ENCODE assay signal across 1 cellular context in the genomic region with DNA sequence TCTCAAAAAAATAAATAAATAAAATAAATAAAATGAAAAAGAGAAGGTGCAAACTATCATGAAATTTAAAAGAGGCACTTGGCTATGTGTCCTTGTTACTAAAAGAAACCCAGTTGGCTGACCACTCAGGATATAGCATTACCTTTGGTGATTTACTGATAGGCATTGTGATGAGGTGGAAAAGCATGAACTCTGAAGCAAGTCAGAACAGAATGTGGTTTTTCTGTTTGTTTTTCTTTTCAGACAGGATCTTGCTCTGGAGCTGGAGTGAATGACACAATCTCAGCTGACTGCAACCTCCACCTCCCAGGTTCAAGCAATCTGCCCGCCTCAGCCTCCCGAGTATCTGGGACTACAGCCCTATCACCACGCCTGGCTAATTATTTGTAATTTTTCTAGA.
TF ChIP-seq lines count a peak whose summit lies in the region.

No MANE protein-coding gene starts in this region.

TF ChIP-seq in HEK293, 187 proteins besides CTCF, POLR2A, EP300 and RAD21 (continued from another document):
- no peak for TF ChIP-seq PATZ1 (tag by site-specific recombination; IDR thresholded peaks at IDR 0.05)
TF ChIP-seq in HEK293: peak in this region for 1.
